13 cellular contexts compared by ENCODE assay signal in the genomic region with DNA sequence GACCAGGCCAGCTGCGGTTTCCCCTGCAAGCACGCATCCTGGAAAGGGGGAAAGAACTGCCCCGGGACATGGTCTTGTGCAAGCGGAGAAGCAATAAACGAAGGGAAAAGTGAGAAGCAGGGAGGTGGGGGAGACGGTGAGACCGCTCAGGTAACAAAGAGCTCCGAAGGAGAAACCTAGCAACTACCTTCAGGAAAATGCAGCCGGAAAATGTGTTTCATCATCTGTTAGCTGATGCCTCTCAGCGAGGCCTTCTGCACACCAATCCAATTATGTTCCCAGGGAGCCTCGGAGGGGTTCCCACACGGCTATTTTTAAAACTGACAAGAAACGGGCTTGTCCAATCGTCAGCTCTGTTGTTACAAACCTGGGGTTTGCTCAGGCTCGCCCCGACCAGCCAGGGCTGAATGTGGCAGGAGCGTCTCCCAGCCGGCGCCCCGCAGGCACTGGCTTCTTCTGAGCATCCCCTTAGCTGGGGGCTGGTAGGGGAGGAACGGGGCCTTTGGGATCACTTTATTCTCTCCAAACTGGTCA. TPM values are rescaled to one million over a fixed set of nuclear protein-coding genes. Genes with fewer than 3 reads are reported as not detected.
DNase-seq lines count a peak whose midpoint lies in the region; ATAC-seq and TF ChIP-seq lines count a peak whose summit lies in the region.
"Had no signal": no experiment of that assay in that cellular context is flagged by ENCODE, and none has a peak within 500 bp of the region (broad histone marks: within the 10 kb centered on the region; RNA-seq: fewer than 3 reads in every experiment).

No MANE protein-coding gene starts in this region.

- H3K14ac ChIP-seq in H9 (ENCODE audit: insufficient read depth, low read length) = no peak overlapping the region

- no peaks in the 10 kb centered on the region for H4K20me1 ChIP-seq in H9 (ENCODE audit: control insufficient read depth, insufficient read depth, insufficient read length)

- H3K4me2 ChIP-seq in H9 (ENCODE audit: insufficient read depth, insufficient read length, low read length) = peak overlapping the region; percentile 61

- no peak overlapping the region for H2BK15ac ChIP-seq in H9 (ENCODE audit: low read depth, low read length)

- POLR2A ChIA-PET in RWPE1 (lab: Yijun Ruan, JAX; ENCODE audit: low non-redundant PET) = interaction anchor here (0.5 kb wide), 1 partner anchor 11 kb away, joined by 10 read pairs; no protein-coding TSS in a partner anchor

- no peaks in the 10 kb centered on the region for H3K36me3 Mint-ChIP-seq in H9 (ENCODE audit: insufficient read depth in 1 of 3, low read depth in 3 of 3)
- peaks cover 4% of the 10 kb centered on the region for H3K36me3 Mint-ChIP-seq in glutamatergic neuron (ENCODE audit: unreplicated experiment)

- H3K4me1 ChIP-seq in H9 (ENCODE audit: insufficient read depth, low read length) (peaks cover 8% of the 10 kb centered on the region; the same call in 1 of the 2 replicates), vagina (peaks cover 44% of the 10 kb centered on the region)

- no peak overlapping the region for H4K91ac ChIP-seq in H9 (ENCODE audit: insufficient read length, low read depth, low read length)

- no peaks in the 10 kb centered on the region for H3K79me1 ChIP-seq in H9 (ENCODE audit: insufficient read depth, low read depth, low read length, poor library complexity, severe bottlenecking)

- H4K8ac ChIP-seq in H9 (replicated peaks; ENCODE audit: insufficient read length, low read depth, low read length) = no peak overlapping the region

- H3K9me3 ChIP-seq in H9 (ENCODE audit: control insufficient read depth, low read depth, low read length) = no peaks in the 10 kb centered on the region
- H3K9me3 ChIP-seq in vagina = no peaks in the 10 kb centered on the region
- H3K9me3 ChIP-seq: gastroesophageal sphincter had no signal

- no peak overlapping the region for H2BK5ac ChIP-seq in H9 (ENCODE audit: insufficient read length, low read length)

- H4K5ac ChIP-seq in H9 (ENCODE audit: insufficient read length, low read depth, low read length) = no peak overlapping the region

- H3K27me3 ChIP-seq in H9 (ENCODE audit: insufficient read depth, low read length) (peaks cover 54% of the 10 kb centered on the region), vagina (peaks cover 24% of the 10 kb centered on the region)

- peaks cover 30% of the 10 kb centered on the region for H3K23me2 ChIP-seq in H9 (ENCODE audit: insufficient read length, low read depth, low read length, poor library complexity, severe bottlenecking)

- H3K27ac Mint-ChIP-seq in H9 = no peak overlapping the region; a peak in 1 of 7 replicates
- peak overlapping the region; percentile 84 for H3K27ac Mint-ChIP-seq in glutamatergic neuron (ENCODE audit: unreplicated experiment)
- H3K27ac Mint-ChIP-seq: activated CD4-positive, alpha-beta memory T cell treated with anti-CD3 and anti-CD28 coated beads, Interleukin-2, amount 10 ng/mL, durations not matched to agents 7 days and 5 days; T-helper 1 cell treated with Interleukin-12 subunit alpha and Interleukin-12 subunit beta and Interleukin-4 antibody, amounts not matched to agents 30 μg/mL and 1 μg/mL, for 36 hours had no signal

- peak overlapping the region; percentile 58 to 82 for H3K4me3 Mint-ChIP-seq in H9
- H3K4me3 Mint-ChIP-seq in glutamatergic neuron (ENCODE audit: unreplicated experiment) = peak overlapping the region; percentile 84
- H3K4me3 Mint-ChIP-seq: activated CD4-positive, alpha-beta memory T cell treated with anti-CD3 and anti-CD28 coated beads, Interleukin-2, amount 10 ng/mL, durations not matched to agents 7 days and 5 days; T-helper 1 cell treated with Interleukin-12 subunit alpha and Interleukin-12 subunit beta and Interleukin-4 antibody, amounts not matched to agents 30 μg/mL and 1 μg/mL, for 36 hours had no signal

- H3K4me3 ChIP-seq in vagina = peak overlapping the region in 1 of 2 donors; percentile 59
- H3K4me3 ChIP-seq: gastroesophageal sphincter had no signal

- H3K9me3 Mint-ChIP-seq in H9 (peaks cover 0 to 2% of the 10 kb centered on the region in 2 experiments; a peak in 1 of 5 replicates), glutamatergic neuron (ENCODE audit: unreplicated experiment) (no peaks in the 10 kb centered on the region)
- H3K9me3 Mint-ChIP-seq: activated CD4-positive, alpha-beta memory T cell treated with anti-CD3 and anti-CD28 coated beads, Interleukin-2, amount 10 ng/mL, durations not matched to agents 7 days and 5 days; T-helper 1 cell treated with Interleukin-12 subunit alpha and Interleukin-12 subunit beta and Interleukin-4 antibody, amounts not matched to agents 30 μg/mL and 1 μg/mL, for 36 hours had no signal

- H3K23ac ChIP-seq in H9 (ENCODE audit: insufficient read length, low read depth, low read length) = no peak overlapping the region

- no peak overlapping the region for H3K9ac ChIP-seq in H9 (ENCODE audit: extremely low read depth, insufficient read length, low read length)

- no peak overlapping the region for H2BK12ac ChIP-seq in H9 (ENCODE audit: insufficient read length, low read depth, low read length)

- intact Hi-C loops in vagina (cut with DNase I) = no loop called here

- H2BK120ac ChIP-seq in H9 (ENCODE audit: low read depth, low read length, poor library complexity, severe bottlenecking) = no peak overlapping the region

- no peak overlapping the region for H3K4ac ChIP-seq in H9 (ENCODE audit: low read depth, low read length)

- H3T11ph ChIP-seq in H9 (ENCODE audit: low read length) = no peak overlapping the region

- H3K27me3 Mint-ChIP-seq in H9 (ENCODE audit: low read depth) (peaks cover 86% of the 10 kb centered on the region), glutamatergic neuron (ENCODE audit: unreplicated experiment) (peaks cover 13% of the 10 kb centered on the region)

- H3K79me2 ChIP-seq in H9 (ENCODE audit: insufficient read depth, low read length) = no peaks in the 10 kb centered on the region

- no peak overlapping the region for H2AFZ ChIP-seq in H9 (ENCODE audit: low read length)

- no peak for ATAC-seq in GM18519 (IDR thresholded peaks at IDR 0.05; ENCODE audit: low FRiP score, unreplicated experiment)
- ATAC-seq: gastroesophageal sphincter had no signal

- CTCF ChIA-PET in RWPE1 (lab: Yijun Ruan, JAX) = interaction anchor here (0.6 to 7.1 kb wide), 4 partner anchors 17 to 151 kb away, joined by 3 to 41 read pairs (median 4); no protein-coding TSS in a partner anchor

- H3K56ac ChIP-seq in H9 (ENCODE audit: insufficient read length, low read depth, low read length) = no peak overlapping the region

- DNase-seq in H9 (no peak), RWPE1 (ENCODE audit: low spot score) (peak; percentile 86), glutamatergic neuron (peak; percentile 56), renal cortical epithelial cell (ENCODE audit: low read depth) (peak; percentile 74), superior temporal gyrus (ENCODE audit: extremely low spot score) (no peak), vagina (ENCODE audit: extremely low spot score in 2 of 2) (no peak), SIG-M5 treated with dmso at 0.1 percent for 504 hours (lab: John Stamatoyannopoulos, UW; ENCODE audit: unreplicated experiment) (no peak)
- DNase-seq: activated CD4-positive, alpha-beta memory T cell treated with anti-CD3 and anti-CD28 coated beads, Interleukin-2, amount 10 ng/mL, durations not matched to agents 7 days and 5 days; activated naive CD4-positive, alpha-beta T cell treated with Interleukin-2 at 50 U/mL for 16 hours; C1 segment of cervical spinal cord had no signal

- WGBS in H9 (ENCODE audit: extremely low coverage, insufficient read length, low lambda C conversion rate) = no CpG with 5 or more reads among the region's 21 CpGs

- H3K27ac ChIP-seq in H9 (ENCODE audit: insufficient read length, low read depth, low read length) = no peak overlapping the region
- peak overlapping the region; percentile 95 for H3K27ac ChIP-seq in RWPE1
- no peak overlapping the region for H3K27ac ChIP-seq in vagina
- H3K27ac ChIP-seq: gastroesophageal sphincter had no signal

- TF ChIP-seq CTCF in H9 (conservative IDR thresholded peaks at IDR 0.05) (no peak), RWPE1 (conservative IDR thresholded peaks at IDR 0.05; ENCODE audit: low read depth) (no peak), glutamatergic neuron (IDR thresholded peaks at IDR 0.05; ENCODE audit: partially characterized antibody, unreplicated experiment) (no peak), vagina (IDR thresholded peaks at IDR 0.05) (no peak)

- H2BK20ac ChIP-seq in H9 (ENCODE audit: low read depth, low read length, poor library complexity, severe bottlenecking) = no peak overlapping the region

- H3K4me1 Mint-ChIP-seq in H9 (peaks cover 78 to 80% of the 10 kb centered on the region in 2 experiments), glutamatergic neuron (ENCODE audit: low read depth, unreplicated experiment) (peaks cover 36% of the 10 kb centered on the region)

- no peaks in the 10 kb centered on the region for H3K36me3 ChIP-seq in vagina
- H3K36me3 ChIP-seq: gastroesophageal sphincter had no signal

- H3K18ac ChIP-seq in H9 (ENCODE audit: insufficient read length, low read depth, low read length) = no peak overlapping the region

- TF ChIP-seq POLR2A in vagina (IDR thresholded peaks at IDR 0.05) = no peak

- no peak overlapping the region for H2AK5ac ChIP-seq in H9 (ENCODE audit: insufficient read length, low read length)

RNA-seq across cellular contexts. Expression of gene RIPK4, which starts 3.4 kb away (rescaled TPM):
- total RNA-seq in H9 (2021) = 2.9 and 3.6 TPM in 2 replicates
- total RNA-seq in glutamatergic neuron (ENCODE audit: unreplicated experiment) = 2.9 TPM
- total RNA-seq in renal cortical epithelial cell = 30.6 and 65.1 TPM in 2 replicates
- total RNA-seq in vagina = 28.0 TPM
- total RNA-seq: activated CD4-positive, alpha-beta memory T cell treated with anti-CD3 and anti-CD28 coated beads, Interleukin-2, amount 10 ng/mL, durations not matched to agents 7 days and 5 days had no signal

Comparison
In these comparisons a context has a peak if more than half of its experiments do, and no peak if none do; other contexts are left out.
1. DNase-seq: peak in RWPE1 (single experiment), glutamatergic neuron (single experiment) and renal cortical epithelial cell (single experiment); none in H9 (single experiment), superior temporal gyrus (single experiment), vagina (0 of 2) and SIG-M5 treated with dmso at 0.1 percent for 504 hours (single experiment).